In the genomic region with DNA sequence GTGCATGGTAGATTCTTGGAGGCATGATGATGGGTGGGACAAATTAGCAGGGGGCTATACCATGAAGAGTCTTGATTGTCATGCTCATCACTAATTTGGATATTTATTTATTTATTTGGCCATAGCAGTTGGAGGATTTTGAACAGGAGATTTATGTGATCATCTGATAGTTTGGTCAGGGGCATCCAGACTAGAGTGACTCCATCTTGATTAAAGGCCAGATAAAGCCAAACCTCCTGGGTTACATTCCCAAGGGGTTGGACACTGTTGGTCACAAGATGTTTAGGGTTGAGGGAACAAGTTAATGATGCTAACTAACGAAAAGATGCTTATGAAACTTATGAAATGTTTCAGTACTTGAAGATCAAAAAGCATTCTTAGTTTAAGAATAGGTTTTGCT, we compare ENCODE assay signal across 7 cellular contexts.
"Had no signal": no experiment of that assay in that cellular context is flagged by ENCODE, and none has a peak within 500 bp of the region (broad histone marks: within the 10 kb centered on the region; RNA-seq: fewer than 3 reads in every experiment).

No MANE protein-coding gene starts in this region.

- FAIRE-seq: G401.6, GM12891, GM12892, GM18507, GM19239 had no signal

- DNase-seq: GDM1, GF-D8 had no signal
